Comparison of ENCODE assay signal across 30 cellular contexts in the genomic region with DNA sequence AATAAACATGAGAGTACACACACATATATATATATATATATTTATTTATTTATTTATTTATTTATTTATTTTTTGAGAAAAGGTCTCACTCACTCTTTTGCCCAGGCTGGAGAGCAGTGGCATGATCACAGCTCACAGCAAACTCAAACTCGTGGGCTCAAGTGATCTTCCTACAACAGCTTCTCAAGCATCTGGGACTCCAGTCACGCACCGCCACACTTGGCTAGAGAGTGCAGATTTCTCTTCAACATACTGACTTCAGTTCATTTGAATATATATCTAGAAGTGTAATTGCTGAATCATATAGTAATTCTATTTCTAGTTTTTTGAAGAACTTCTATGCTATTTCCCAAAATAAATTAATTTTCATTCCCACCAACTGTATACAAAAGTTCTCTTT.
"Had no signal": no experiment of that assay in that cellular context is flagged by ENCODE, and none has a peak within 500 bp of the region (broad histone marks: within the 10 kb centered on the region; RNA-seq: fewer than 3 reads in every experiment).

No MANE protein-coding gene starts in this region.

- H3K27me3 ChIP-seq: adrenal gland, body of pancreas, esophagus muscularis mucosa, foreskin keratinocyte, gastrocnemius medialis, heart left ventricle had no signal

- H3K27ac ChIP-seq: adrenal gland, body of pancreas, esophagus muscularis mucosa, foreskin keratinocyte, gastrocnemius medialis, heart left ventricle had no signal

- H3K36me3 ChIP-seq: adrenal gland, esophagus muscularis mucosa, gastrocnemius medialis, heart left ventricle had no signal

- H3K9me3 ChIP-seq: adrenal gland, body of pancreas, esophagus muscularis mucosa, gastrocnemius medialis, heart left ventricle had no signal

- ATAC-seq: activated CD4-positive, alpha-beta T cell treated with anti-CD3 and anti-CD28 coated beads for 36 hours; activated CD8-positive, alpha-beta memory T cell treated with anti-CD3 and anti-CD28 coated beads, Interleukin-2, amount 10 ng/mL, durations not matched to agents 7 days and 5 days; activated CD8-positive, alpha-beta T cell treated with anti-CD3 and anti-CD28 coated beads, Interleukin-2, amount 10 ng/mL, durations not matched to agents 7 days and 5 days; activated naive CD8-positive, alpha-beta T cell treated with anti-CD3 and anti-CD28 coated beads, Interleukin-2, amount 50 U/mL, for 24 hours; body of pancreas; effector memory CD8-positive, alpha-beta T cell; foreskin keratinocyte; gastrocnemius medialis; heart left ventricle had no signal

- DNase-seq: activated CD4-positive, alpha-beta memory T cell treated with anti-CD3 and anti-CD28 coated beads for 36 hours; activated CD4-positive, alpha-beta T cell treated with anti-CD3 and anti-CD28 coated beads for 36 hours; activated CD4-positive, alpha-beta T cell treated with anti-CD3 and anti-CD28 coated beads, Interleukin-2, amount 10 ng/mL, durations not matched to agents 24 days and 14 days; activated CD4-positive, CD25-positive, alpha-beta regulatory T cell; activated CD4-positive, CD25-positive, alpha-beta regulatory T cell treated with anti-CD3 and anti-CD28 coated beads, Interleukin-2, amount 50 U/mL, for 72 hours; activated CD8-positive, alpha-beta memory T cell treated with anti-CD3 and anti-CD28 coated beads, Interleukin-2, amount 10 ng/mL, durations not matched to agents 7 days and 5 days; activated CD8-positive, alpha-beta memory T cell treated with anti-CD3 and anti-CD28 coated beads, Interleukin-2, amount 50 U/mL, for 4 hours; activated CD8-positive, alpha-beta T cell treated with anti-CD3 and anti-CD28 coated beads, Interleukin-2, amount 10 ng/mL, durations not matched to agents 7 days and 5 days; activated effector memory CD4-positive, alpha-beta T cell treated with anti-CD3 and anti-CD28 coated beads, Interleukin-2, amount 50 U/mL, for 16 hours; activated naive CD4-positive, alpha-beta T cell treated with anti-CD3 and anti-CD28 coated beads for 36 hours; activated naive CD8-positive, alpha-beta T cell treated with anti-CD3 and anti-CD28 coated beads for 36 hours; activated naive CD8-positive, alpha-beta T cell treated with anti-CD3 and anti-CD28 coated beads, Interleukin-2, amount 50 U/mL, for 24 hours; activated T-cell treated with anti-CD3 and anti-CD28 coated beads, Interleukin-2, amount 50 U/mL, for 1 hour; activated T-cell treated with anti-CD3 and anti-CD28 coated beads, Interleukin-2, amount 50 U/mL, for 48 hours; adrenal gland; amygdala; aorta; body of pancreas; caudate nucleus; cortex of kidney; dermis blood vessel endothelial cell; effector CD4-positive, alpha-beta T cell; effector memory CD8-positive, alpha-beta T cell; erythroblast; foreskin keratinocyte; gastrocnemius medialis; glutamatergic neuron; heart left ventricle; T-helper 2 cell had no signal

- H3K4me3 ChIP-seq: adrenal gland, body of pancreas, esophagus muscularis mucosa, gastrocnemius medialis, heart left ventricle had no signal

- H3K4me1 ChIP-seq: adrenal gland, body of pancreas, esophagus muscularis mucosa, gastrocnemius medialis, heart left ventricle had no signal
